ENCODE assay signal across 30 cellular contexts in the genomic region with DNA sequence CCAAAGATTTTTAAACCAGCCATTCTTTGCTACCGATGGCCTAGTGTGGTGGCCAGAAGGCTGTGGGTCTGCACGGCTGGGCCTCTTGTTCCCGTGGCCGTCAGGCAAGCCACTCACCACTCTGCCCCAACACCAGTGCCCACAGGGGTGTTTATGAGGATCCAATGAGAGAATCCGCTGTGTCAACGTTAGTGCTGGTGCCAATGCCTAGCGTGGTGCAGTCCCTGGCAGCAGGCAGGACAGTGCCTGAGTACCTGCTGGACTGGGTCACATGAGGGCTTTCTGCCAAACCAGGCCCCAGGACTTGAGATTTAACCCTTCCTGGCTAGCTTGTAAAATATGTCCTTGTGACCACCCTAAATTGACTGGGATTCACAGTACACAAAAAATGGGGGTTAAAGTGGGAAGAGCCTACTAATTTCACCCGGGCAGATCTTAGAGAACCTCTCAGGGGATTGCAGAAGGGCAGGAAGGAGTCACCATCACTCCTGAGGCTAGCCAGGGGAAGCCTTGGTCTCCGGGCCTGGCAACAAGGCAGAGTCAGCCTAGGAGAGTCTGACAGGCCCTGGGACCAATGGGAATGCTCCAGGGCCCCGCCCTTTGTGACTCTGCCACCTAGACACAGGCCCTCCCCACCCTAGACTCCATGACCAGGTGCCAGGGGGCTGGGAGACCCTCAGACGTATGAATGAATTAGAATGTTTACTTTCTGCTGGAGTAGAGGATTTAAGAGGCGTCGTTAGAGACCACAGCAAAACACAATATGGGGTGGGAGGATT.
DNase-seq lines count a peak whose midpoint lies in the region; ATAC-seq, FAIRE-seq and TF ChIP-seq lines count a peak whose summit lies in the region.
"Had no signal": no experiment of that assay in that cellular context is flagged by ENCODE, and none has a peak within 500 bp of the region (broad histone marks: within the 10 kb centered on the region; RNA-seq: fewer than 3 reads in every experiment).

No MANE protein-coding gene starts in this region.

- POLR2A ChIA-PET in activated CD4-positive, alpha-beta memory T cell treated with anti-CD3 and anti-CD28 coated beads, Interleukin-2, amount 10 ng/mL, durations not matched to agents 7 days and 5 days (lab: Charles Lee), result no interaction called here
- POLR2A ChIA-PET in activated CD4-positive, alpha-beta memory T cell treated with anti-CD3 and anti-CD28 coated beads for 36 hours (lab: Charles Lee), result no interaction called here
- POLR2A ChIA-PET in WTC11 (lab: Charles Lee), result no interaction called here

- no peaks in the 10 kb centered on the region for H3K4me1 ChIP-seq in prostate gland (replicated peaks)
- H3K4me1 ChIP-seq: ascending aorta, Caco-2, heart right ventricle, upper lobe of left lung had no signal

- no peak for FAIRE-seq in H54 (lab: Jason Lieb, UNC)
- FAIRE-seq: GM12892, RCC 7860 had no signal

- H3K27ac Mint-ChIP-seq in activated CD4-positive, alpha-beta memory T cell treated with anti-CD3 and anti-CD28 coated beads, Interleukin-2, amount 10 ng/mL, durations not matched to agents 7 days and 5 days, result no peak overlapping the region
- no peak overlapping the region for H3K27ac Mint-ChIP-seq in activated CD4-positive, alpha-beta memory T cell treated with anti-CD3 and anti-CD28 coated beads for 36 hours
- H3K27ac Mint-ChIP-seq in WTC11, result peak overlapping the region; percentile 25; the same call in 1 of the 2 replicates
- H3K27ac Mint-ChIP-seq in type B pancreatic cell, result no peak overlapping the region
- H3K27ac Mint-ChIP-seq: activated CD4-positive, alpha-beta T cell treated with anti-CD3 and anti-CD28 coated beads for 36 hours; activated T-cell treated with anti-CD3 and anti-CD28 coated beads, Interleukin-2, amount 50 U/mL, for 24 hours; natural killer cell treated with Interleukin-12 subunit alpha and Interleukin-12 subunit beta and Interleukin-15 and Interleukin-18, amount 100 ng/mL, for 72 hours; stimulated activated memory B cell treated with anti-CD40 and anti-IgM and Interleukin-4, amounts not matched to agents 10 μg/mL and 1 μg/mL and 100 μg/mL, for 72 hours had no signal

- no peaks in the 10 kb centered on the region for H3K36me3 ChIP-seq in prostate gland
- H3K36me3 ChIP-seq: ascending aorta, cardiac muscle cell, heart right ventricle, upper lobe of left lung had no signal

- no peak overlapping the region for H3K4me3 Mint-ChIP-seq in activated CD4-positive, alpha-beta memory T cell treated with anti-CD3 and anti-CD28 coated beads, Interleukin-2, amount 10 ng/mL, durations not matched to agents 7 days and 5 days
- H3K4me3 Mint-ChIP-seq in activated CD4-positive, alpha-beta memory T cell treated with anti-CD3 and anti-CD28 coated beads for 36 hours, result no peak overlapping the region
- H3K4me3 Mint-ChIP-seq in WTC11 (no peak overlapping the region), type B pancreatic cell (no peak overlapping the region)
- H3K4me3 Mint-ChIP-seq: activated CD4-positive, alpha-beta T cell treated with anti-CD3 and anti-CD28 coated beads for 36 hours; activated T-cell treated with anti-CD3 and anti-CD28 coated beads, Interleukin-2, amount 50 U/mL, for 24 hours; natural killer cell treated with Interleukin-12 subunit alpha and Interleukin-12 subunit beta and Interleukin-15 and Interleukin-18, amount 100 ng/mL, for 72 hours; stimulated activated memory B cell treated with anti-CD40 and anti-IgM and Interleukin-4, amounts not matched to agents 10 μg/mL and 1 μg/mL and 100 μg/mL, for 72 hours had no signal

- H3K36me3 Mint-ChIP-seq in activated CD4-positive, alpha-beta memory T cell treated with anti-CD3 and anti-CD28 coated beads, Interleukin-2, amount 10 ng/mL, durations not matched to agents 7 days and 5 days (ENCODE audit: low read depth), result no peaks in the 10 kb centered on the region
- H3K36me3 Mint-ChIP-seq in activated CD4-positive, alpha-beta memory T cell treated with anti-CD3 and anti-CD28 coated beads for 36 hours, result no peaks in the 10 kb centered on the region
- H3K36me3 Mint-ChIP-seq in WTC11, result no peaks in the 10 kb centered on the region
- no peaks in the 10 kb centered on the region for H3K36me3 Mint-ChIP-seq in type B pancreatic cell
- H3K36me3 Mint-ChIP-seq: natural killer cell treated with Interleukin-12 subunit alpha and Interleukin-12 subunit beta and Interleukin-15 and Interleukin-18, amount 100 ng/mL, for 72 hours; stimulated activated memory B cell treated with anti-CD40 and anti-IgM and Interleukin-4, amounts not matched to agents 10 μg/mL and 1 μg/mL and 100 μg/mL, for 72 hours had no signal

- no peaks in the 10 kb centered on the region for H3K27me3 ChIP-seq in prostate gland (replicated peaks; ENCODE audit: insufficient read depth)
- H3K27me3 ChIP-seq: ascending aorta, cardiac muscle cell, upper lobe of left lung had no signal

- 71% methylated on average over 13 of the region's 13 CpGs for WGBS in prostate gland

- peaks cover 36% of the 10 kb centered on the region for H3K27me3 Mint-ChIP-seq in activated CD4-positive, alpha-beta memory T cell treated with anti-CD3 and anti-CD28 coated beads, Interleukin-2, amount 10 ng/mL, durations not matched to agents 7 days and 5 days
- peaks cover 12% of the 10 kb centered on the region for H3K27me3 Mint-ChIP-seq in activated CD4-positive, alpha-beta memory T cell treated with anti-CD3 and anti-CD28 coated beads for 36 hours
- no peaks in the 10 kb centered on the region; the same call in 1 of the 2 replicates for H3K27me3 Mint-ChIP-seq in WTC11 (ENCODE audit: low read depth)
- H3K27me3 Mint-ChIP-seq in type B pancreatic cell, result peaks cover 23% of the 10 kb centered on the region

- TF ChIP-seq CTCF in WTC11 (IDR thresholded peaks at IDR 0.05) (no peak), type B pancreatic cell (conservative IDR thresholded peaks at IDR 0.05) (no peak), prostate gland (IDR thresholded peaks at IDR 0.05) (no peak)

- no peaks in the 10 kb centered on the region for H3K4me1 Mint-ChIP-seq in activated CD4-positive, alpha-beta memory T cell treated with anti-CD3 and anti-CD28 coated beads, Interleukin-2, amount 10 ng/mL, durations not matched to agents 7 days and 5 days
- H3K4me1 Mint-ChIP-seq in activated CD4-positive, alpha-beta memory T cell treated with anti-CD3 and anti-CD28 coated beads for 36 hours (ENCODE audit: low read depth), result no peaks in the 10 kb centered on the region
- peaks cover 20% of the 10 kb centered on the region for H3K4me1 Mint-ChIP-seq in WTC11
- H3K4me1 Mint-ChIP-seq in type B pancreatic cell (ENCODE audit: unreplicated experiment), result peaks cover 8% of the 10 kb centered on the region
- H3K4me1 Mint-ChIP-seq: activated CD4-positive, alpha-beta T cell treated with anti-CD3 and anti-CD28 coated beads for 36 hours; stimulated activated memory B cell treated with anti-CD40 and anti-IgM and Interleukin-4, amounts not matched to agents 10 μg/mL and 1 μg/mL and 100 μg/mL, for 72 hours had no signal

- TF ChIP-seq POLR2A in H54 (IDR thresholded peaks at IDR 0.05; ENCODE audit: low read depth, low read length) (no peak), prostate gland (IDR thresholded peaks at IDR 0.05) (no peak)

- H3K9me3 ChIP-seq in prostate gland, result no peaks in the 10 kb centered on the region
- H3K9me3 ChIP-seq: ascending aorta, Caco-2, mucosa of descending colon, upper lobe of left lung had no signal

- H3K9me3 Mint-ChIP-seq in activated CD4-positive, alpha-beta memory T cell treated with anti-CD3 and anti-CD28 coated beads, Interleukin-2, amount 10 ng/mL, durations not matched to agents 7 days and 5 days, result no peaks in the 10 kb centered on the region
- peaks cover 4% of the 10 kb centered on the region for H3K9me3 Mint-ChIP-seq in activated CD4-positive, alpha-beta memory T cell treated with anti-CD3 and anti-CD28 coated beads for 36 hours
- H3K9me3 Mint-ChIP-seq in WTC11, result peaks cover 15% of the 10 kb centered on the region
- peaks cover 4% of the 10 kb centered on the region for H3K9me3 Mint-ChIP-seq in type B pancreatic cell
- H3K9me3 Mint-ChIP-seq: activated T-cell treated with anti-CD3 and anti-CD28 coated beads, Interleukin-2, amount 50 U/mL, for 24 hours; natural killer cell treated with Interleukin-12 subunit alpha and Interleukin-12 subunit beta and Interleukin-15 and Interleukin-18, amount 100 ng/mL, for 72 hours had no signal

- no peak overlapping the region for H3K27ac ChIP-seq in prostate gland
- H3K27ac ChIP-seq: ascending aorta, C4-2B, cardiac muscle cell, heart right ventricle, skin epidermis, upper lobe of left lung had no signal

- DNase-seq in activated CD4-positive, alpha-beta memory T cell treated with anti-CD3 and anti-CD28 coated beads, Interleukin-2, amount 10 ng/mL, durations not matched to agents 7 days and 5 days, result peak; percentile 6
- no peak for DNase-seq in activated CD4-positive, alpha-beta memory T cell treated with anti-CD3 and anti-CD28 coated beads for 36 hours
- DNase-seq in WTC11 (ENCODE audit: low spot score), result peak; percentile 18
- DNase-seq in iPS-NIHi11 (ENCODE audit: low spot score), result peak; percentile 55
- peak; percentile 32 for DNase-seq in type B pancreatic cell (ENCODE audit: extremely low spot score, unreplicated experiment)
- no peak for DNase-seq in H54 (ENCODE audit: insufficient read length, low spot score)
- DNase-seq in prostate gland (ENCODE audit: low spot score), result no peak
- DNase-seq in epidermal melanocyte (ENCODE audit: insufficient read length, low spot score), result no peak
- DNase-seq: activated CD4-positive, alpha-beta T cell treated with anti-CD3 and anti-CD28 coated beads for 36 hours; activated effector memory CD4-positive, alpha-beta T cell treated with anti-CD3 and anti-CD28 coated beads, Interleukin-2, amount 50 U/mL, for 16 hours; activated T-cell treated with anti-CD3 and anti-CD28 coated beads, Interleukin-2, amount 50 U/mL, for 24 hours; Caco-2; DMS53; foreskin fibroblast; heart right ventricle; IMR-90; mucosa of descending colon; NCI-H2029; NCI-H226; SHP77 treated with DMSO at 0.1 percent for 48 hours had no signal

- H3K4me3 ChIP-seq in prostate gland, result no peak overlapping the region
- H3K4me3 ChIP-seq: ascending aorta, cardiac muscle cell, heart right ventricle, mucosa of descending colon, skin epidermis, upper lobe of left lung had no signal

- peak; percentile 98 for ATAC-seq in WTC11
- ATAC-seq: activated CD4-positive, alpha-beta T cell treated with anti-CD3 and anti-CD28 coated beads for 36 hours; esophagus mucosa; heart right ventricle; mucosa of descending colon; natural killer cell treated with Interleukin-12 subunit alpha and Interleukin-12 subunit beta and Interleukin-15 and Interleukin-18, amount 100 ng/mL, for 72 hours; stimulated activated memory B cell treated with anti-CD40 and anti-IgM and Interleukin-4, amounts not matched to agents 10 μg/mL and 1 μg/mL and 100 μg/mL, for 72 hours had no signal

- CTCF ChIA-PET in activated CD4-positive, alpha-beta memory T cell treated with anti-CD3 and anti-CD28 coated beads, Interleukin-2, amount 10 ng/mL, durations not matched to agents 7 days and 5 days (lab: Charles Lee), result no interaction called here
- CTCF ChIA-PET in activated CD4-positive, alpha-beta memory T cell treated with anti-CD3 and anti-CD28 coated beads for 36 hours (lab: Charles Lee), result no interaction called here
- CTCF ChIA-PET in WTC11 (lab: Charles Lee), result interaction anchor here (1.0 kb wide), 1 partner anchor 254 kb away, joined by 3 read pairs; no protein-coding TSS in a partner anchor

- intact Hi-C loops in activated CD4-positive, alpha-beta memory T cell treated with anti-CD3 and anti-CD28 coated beads for 36 hours (cut with micrococcal nuclease), result no loop called here
- intact Hi-C loops in prostate gland (cut with DNase I), result no loop called here

Comparison
In these comparisons a context has a peak if more than half of its experiments do, and no peak if none do; other contexts are left out.
1. DNase-seq: peak in activated CD4-positive, alpha-beta memory T cell treated with anti-CD3 and anti-CD28 coated beads, Interleukin-2, amount 10 ng/mL, durations not matched to agents 7 days and 5 days (single experiment), WTC11 (single experiment), iPS-NIHi11 (single experiment) and type B pancreatic cell (single experiment); none in activated CD4-positive, alpha-beta memory T cell treated with anti-CD3 and anti-CD28 coated beads for 36 hours (single experiment), H54 (single experiment), prostate gland (single experiment) and epidermal melanocyte (single experiment).